In the genomic region with DNA sequence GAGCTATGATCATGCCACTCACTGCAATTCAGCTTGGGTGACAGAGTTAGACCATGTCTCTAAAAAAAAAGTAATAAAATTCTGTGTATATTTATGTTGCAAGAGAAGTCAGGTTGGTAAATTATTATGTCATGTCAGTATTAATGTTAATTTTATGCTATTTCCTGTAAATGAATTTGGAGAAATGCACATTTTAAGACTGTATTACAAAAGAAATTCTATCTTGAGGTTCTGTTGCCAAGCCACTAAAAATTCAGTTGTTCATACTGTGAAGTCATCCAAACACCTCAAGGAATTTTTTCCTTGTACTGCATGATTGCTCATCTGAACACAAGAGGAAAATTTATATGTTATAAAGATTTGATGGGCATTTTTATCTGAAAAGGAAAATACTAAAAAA, we compare ENCODE assay signal across 27 cellular contexts. TPM values are rescaled to one million over a fixed set of nuclear protein-coding genes. Genes with fewer than 3 reads are reported as not detected.
DNase-seq lines count a peak whose midpoint lies in the region; ATAC-seq and TF ChIP-seq lines count a peak whose summit lies in the region.
"Had no signal": no experiment of that assay in that cellular context is flagged by ENCODE, and none has a peak within 500 bp of the region (broad histone marks: within the 10 kb centered on the region; RNA-seq: fewer than 3 reads in every experiment).

No MANE protein-coding gene starts in this region.

- no peak for ATAC-seq in left lobe of liver
- no peak for ATAC-seq in GM18907 (IDR thresholded peaks at IDR 0.05; ENCODE audit: unreplicated experiment)
- ATAC-seq in stimulated activated memory B cell treated with anti-CD40 and anti-IgM and Interleukin-4, amounts not matched to agents 10 μg/mL and 1 μg/mL and 100 μg/mL, for 72 hours, result no peak
- ATAC-seq: GM12878; heart right ventricle; natural killer cell treated with Interleukin-12 subunit alpha and Interleukin-12 subunit beta and Interleukin-15 and Interleukin-18, amount 100 ng/mL, for 72 hours had no signal

- H3K4me3 Mint-ChIP-seq in stimulated activated memory B cell treated with anti-CD40 and anti-IgM and Interleukin-4, amounts not matched to agents 10 μg/mL and 1 μg/mL and 100 μg/mL, for 72 hours, result no peak overlapping the region
- H3K4me3 Mint-ChIP-seq: activated CD4-positive, alpha-beta memory T cell treated with anti-CD3 and anti-CD28 coated beads, Interleukin-2, amount 10 ng/mL, durations not matched to agents 7 days and 5 days; CD4-positive, alpha-beta memory T cell; H9; natural killer cell treated with Interleukin-12 subunit alpha and Interleukin-12 subunit beta and Interleukin-15 and Interleukin-18, amount 100 ng/mL, for 72 hours had no signal

- H3K4me3 ChIP-seq in adipocyte (ENCODE audit: low read length) (no peak overlapping the region), fibroblast of the aortic adventitia (ENCODE audit: low read depth, low read length) (no peak overlapping the region)
- H3K4me3 ChIP-seq: cardiac muscle cell, GM12878, heart right ventricle, transverse colon had no signal

- no peaks in the 10 kb centered on the region for H3K36me3 Mint-ChIP-seq in stimulated activated memory B cell treated with anti-CD40 and anti-IgM and Interleukin-4, amounts not matched to agents 10 μg/mL and 1 μg/mL and 100 μg/mL, for 72 hours
- H3K36me3 Mint-ChIP-seq: CD4-positive, alpha-beta memory T cell; natural killer cell treated with Interleukin-12 subunit alpha and Interleukin-12 subunit beta and Interleukin-15 and Interleukin-18, amount 100 ng/mL, for 72 hours had no signal

- DNase-seq in EL (peak; percentile 19), adipocyte (ENCODE audit: low read depth) (peak; percentile 41), fibroblast of the aortic adventitia (ENCODE audit: low read depth) (peak; percentile 80), NCI-H1417 (lab: John Stamatoyannopoulos, UW) (no peak), left lobe of liver (ENCODE audit: low spot score) (no peak)
- DNase-seq: activated CD4-positive, alpha-beta memory T cell treated with anti-CD3 and anti-CD28 coated beads, Interleukin-2, amount 10 ng/mL, durations not matched to agents 7 days and 5 days; activated CD4-positive, alpha-beta T cell treated with anti-CD3 and anti-CD28 coated beads for 1 hour; activated CD8-positive, alpha-beta memory T cell treated with anti-CD3 and anti-CD28 coated beads, Interleukin-2, amount 50 U/mL, for 4 hours; activated naive CD4-positive, alpha-beta T cell treated with anti-CD3 and anti-CD28 coated beads, Interleukin-2, amount 50 U/mL, for 16 hours; CD4-positive, alpha-beta memory T cell; effector CD8-positive, alpha-beta T cell; foreskin fibroblast; H9; heart right ventricle; Kasumi-1; mammary epithelial cell; NCI-H1436 treated with DMSO at 0.1 percent for 48 hours; NCI-H748 treated with DMSO at 0.1 percent for 48 hours; SIG-M5; stimulated activated CD4-positive, alpha-beta T cell treated with anti-CD3 and anti-CD28 coated beads, Interleukin-4, amount 100 ng/mL, for 24 hours; SW 1271; transverse colon had no signal

- H3K4me1 ChIP-seq in adipocyte (ENCODE audit: control insufficient read depth, insufficient read depth, low read length), result no peaks in the 10 kb centered on the region
- H3K4me1 ChIP-seq: heart right ventricle, transverse colon had no signal

- H3K9ac ChIP-seq in adipocyte (ENCODE audit: low read length), result no peak overlapping the region

- peaks cover 9% of the 10 kb centered on the region for H3K27me3 Mint-ChIP-seq in stimulated activated memory B cell treated with anti-CD40 and anti-IgM and Interleukin-4, amounts not matched to agents 10 μg/mL and 1 μg/mL and 100 μg/mL, for 72 hours

- no peaks in the 10 kb centered on the region for H3K36me3 ChIP-seq in adipocyte (ENCODE audit: control insufficient read depth, insufficient read depth, low read length, severe bottlenecking)
- H3K36me3 ChIP-seq: cardiac muscle cell, heart right ventricle, transverse colon had no signal

- no peak for TF ChIP-seq CTCF in fibroblast of the aortic adventitia (IDR thresholded peaks at IDR 0.05; ENCODE audit: insufficient read depth, low read length)

- no peak overlapping the region for H3K27ac Mint-ChIP-seq in stimulated activated memory B cell treated with anti-CD40 and anti-IgM and Interleukin-4, amounts not matched to agents 10 μg/mL and 1 μg/mL and 100 μg/mL, for 72 hours
- H3K27ac Mint-ChIP-seq: activated CD4-positive, alpha-beta memory T cell treated with anti-CD3 and anti-CD28 coated beads, Interleukin-2, amount 10 ng/mL, durations not matched to agents 7 days and 5 days; CD4-positive, alpha-beta memory T cell; H9; natural killer cell treated with Interleukin-12 subunit alpha and Interleukin-12 subunit beta and Interleukin-15 and Interleukin-18, amount 100 ng/mL, for 72 hours had no signal

- no peaks in the 10 kb centered on the region for H3K9me3 Mint-ChIP-seq in stimulated activated memory B cell treated with anti-CD40 and anti-IgM and Interleukin-4, amounts not matched to agents 10 μg/mL and 1 μg/mL and 100 μg/mL, for 72 hours
- H3K9me3 Mint-ChIP-seq: activated CD4-positive, alpha-beta memory T cell treated with anti-CD3 and anti-CD28 coated beads, Interleukin-2, amount 10 ng/mL, durations not matched to agents 7 days and 5 days; H9; natural killer cell treated with Interleukin-12 subunit alpha and Interleukin-12 subunit beta and Interleukin-15 and Interleukin-18, amount 100 ng/mL, for 72 hours had no signal

- H3K27me3 ChIP-seq in adipocyte (replicated peaks; ENCODE audit: control insufficient read depth, insufficient read depth, low read length), result no peaks in the 10 kb centered on the region
- H3K27me3 ChIP-seq: transverse colon had no signal

- H3K4me1 Mint-ChIP-seq in stimulated activated memory B cell treated with anti-CD40 and anti-IgM and Interleukin-4, amounts not matched to agents 10 μg/mL and 1 μg/mL and 100 μg/mL, for 72 hours, result no peaks in the 10 kb centered on the region
- H3K4me1 Mint-ChIP-seq: activated CD4-positive, alpha-beta memory T cell treated with anti-CD3 and anti-CD28 coated beads, Interleukin-2, amount 10 ng/mL, durations not matched to agents 7 days and 5 days; CD4-positive, alpha-beta memory T cell had no signal

- no peaks in the 10 kb centered on the region for H3K9me3 ChIP-seq in adipocyte (ENCODE audit: control insufficient read depth, low read length)
- H3K9me3 ChIP-seq: heart right ventricle, transverse colon had no signal

RNA-seq across cellular contexts. Expression of gene HMGA2, which starts 23.4 kb away (rescaled TPM):
- total RNA-seq in fibroblast of the aortic adventitia (ENCODE audit: low replicate concordance), result 26.7 and 72.9 TPM in 2 replicates
- total RNA-seq in left lobe of liver, result 0.25 TPM
- total RNA-seq: activated CD4-positive, alpha-beta memory T cell treated with anti-CD3 and anti-CD28 coated beads, Interleukin-2, amount 10 ng/mL, durations not matched to agents 7 days and 5 days; CD4-positive, alpha-beta memory T cell; natural killer cell treated with Interleukin-12 subunit alpha and Interleukin-12 subunit beta and Interleukin-15 and Interleukin-18, amount 100 ng/mL, for 72 hours had no signal

Comparison
In these comparisons a context has a peak if more than half of its experiments do, and no peak if none do; other contexts are left out.
1. DNase-seq: peak in EL (single experiment), adipocyte (single experiment) and fibroblast of the aortic adventitia (single experiment); none in NCI-H1417 (0 of 3) and left lobe of liver (single experiment).
2. RNA of gene HMGA2, which starts 23.4 kb away (total RNA-seq): 26.7 to 72.9 TPM in fibroblast of the aortic adventitia; 0.25 TPM in left lobe of liver (single experiment); every median in the first group is over 10 times any median in the second.